18 cellular contexts compared by ENCODE assay signal in the genomic region with DNA sequence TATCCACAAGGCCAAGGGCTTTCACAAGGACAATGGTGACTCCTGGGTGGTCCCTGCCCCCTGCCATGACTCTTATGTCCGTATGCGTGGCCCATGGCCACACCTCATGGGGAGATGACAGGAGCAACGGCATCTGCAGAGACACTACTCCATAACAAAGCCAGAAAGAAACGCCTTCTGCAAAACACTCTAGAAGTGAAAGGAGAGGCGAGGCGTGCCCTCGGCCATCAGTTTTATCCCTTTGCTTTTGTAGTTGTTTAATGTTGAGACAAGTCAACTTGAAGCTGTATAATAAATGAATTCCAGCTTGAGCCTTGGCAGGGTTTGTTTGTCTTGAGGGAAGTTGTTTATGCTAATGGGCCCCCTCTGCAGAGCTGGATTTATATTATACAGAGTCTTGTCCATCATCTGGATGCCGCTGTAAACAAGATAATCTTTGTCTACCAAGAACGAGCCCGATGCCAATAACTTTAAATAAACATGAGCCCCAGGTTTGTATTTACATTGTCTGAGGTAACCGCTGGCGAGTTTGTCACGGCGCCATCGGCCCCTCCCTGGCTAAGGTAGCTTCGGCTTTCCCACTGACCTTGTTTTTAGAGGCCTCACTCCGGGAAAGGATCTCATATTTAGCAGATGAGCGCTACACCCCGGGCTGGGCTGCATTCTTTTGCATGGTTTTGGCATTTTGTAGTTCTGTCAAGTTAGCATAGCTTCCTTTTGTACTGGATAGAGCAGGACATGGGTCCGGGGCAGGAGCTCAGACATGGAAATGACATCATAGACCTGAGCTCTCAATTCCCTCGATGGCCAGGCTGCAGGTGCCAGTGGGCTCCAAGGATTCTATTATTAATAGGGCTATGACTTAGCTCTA.
DNase-seq lines count a peak whose midpoint lies in the region; ATAC-seq, FAIRE-seq and TF ChIP-seq lines count a peak whose summit lies in the region.
"Had no signal": no experiment of that assay in that cellular context is flagged by ENCODE, and none has a peak within 500 bp of the region (broad histone marks: within the 10 kb centered on the region; RNA-seq: fewer than 3 reads in every experiment).

No MANE protein-coding gene starts in this region.

- H3K36me3 Mint-ChIP-seq in activated T-helper 1 cell treated with anti-CD3 and anti-CD28 coated beads, Interleukin-12 subunit alpha, Interleukin-12 subunit beta, Interleukin-2, Interleukin-4 antibody, amounts not matched to agents 30 ng/mL and 10 ng/mL and 1 ng/mL, durations not matched to agents 14 hours and 24 hours and 36 hours (ENCODE audit: low read depth): peaks cover 8% of the 10 kb centered on the region

- H3K4me2 ChIP-seq in neuronal stem cell (ENCODE audit: insufficient read depth, low read length, poor library complexity, severe bottlenecking): no peak overlapping the region

- peak overlapping the region; percentile 41 for H2AFZ ChIP-seq in neuronal stem cell (ENCODE audit: low read length)

- H3K27ac ChIP-seq in neuronal stem cell (replicated peaks; ENCODE audit: low read length): no peak overlapping the region
- no peak overlapping the region for H3K27ac ChIP-seq in left ventricle myocardium inferior (replicated peaks)
- H3K27ac ChIP-seq: ovary, testis had no signal

- H2BK15ac ChIP-seq in neuronal stem cell (ENCODE audit: low read length): no peak overlapping the region

- no peaks in the 10 kb centered on the region for H3K4me1 Mint-ChIP-seq in activated T-helper 1 cell treated with anti-CD3 and anti-CD28 coated beads, Interleukin-12 subunit alpha, Interleukin-12 subunit beta, Interleukin-2, Interleukin-4 antibody, amounts not matched to agents 30 ng/mL and 10 ng/mL and 1 ng/mL, durations not matched to agents 14 hours and 24 hours and 36 hours (ENCODE audit: low read depth)

- H3K36me3 ChIP-seq in neuronal stem cell (replicated peaks in 1 of 2; ENCODE audit: control insufficient read depth in 2 of 2, insufficient read depth in 2 of 2, low read length in 2 of 2) (peaks cover 0 to 1% of the 10 kb centered on the region in 2 donors), left ventricle myocardium inferior (no peaks in the 10 kb centered on the region)
- H3K36me3 ChIP-seq: ovary had no signal

- intact Hi-C loops in left ventricle myocardium inferior (cut with micrococcal nuclease): no loop called here
- intact Hi-C loops in activated T-helper 1 cell treated with anti-CD3 and anti-CD28 coated beads, Interleukin-12 subunit alpha, Interleukin-12 subunit beta, Interleukin-2, Interleukin-4 antibody, amounts not matched to agents 30 ng/mL and 10 ng/mL and 1 ng/mL, durations not matched to agents 14 hours and 24 hours and 36 hours (cut with micrococcal nuclease): no loop called here

- H3K4me3 ChIP-seq in neuronal stem cell (ENCODE audit: low read length in 2 of 2) (no peak overlapping the region), left ventricle myocardium inferior (no peak overlapping the region)
- H3K4me3 ChIP-seq: ovary, testis had no signal

- no peak overlapping the region for H3K27ac Mint-ChIP-seq in activated T-helper 1 cell treated with anti-CD3 and anti-CD28 coated beads, Interleukin-12 subunit alpha, Interleukin-12 subunit beta, Interleukin-2, Interleukin-4 antibody, amounts not matched to agents 30 ng/mL and 10 ng/mL and 1 ng/mL, durations not matched to agents 14 hours and 24 hours and 36 hours
- H3K27ac Mint-ChIP-seq: dendritic cell treated with granulocyte-macrophage colony-stimulating factor and Interleukin-4, amounts not matched to agents 40 ng/mL and 50 ng/mL, for 4 days had no signal

- no peaks in the 10 kb centered on the region for H3K27me3 ChIP-seq in neuronal stem cell (ENCODE audit: control insufficient read depth in 3 of 3, insufficient read depth in 3 of 3, low read depth in 1 of 3, low read length in 3 of 3)
- peaks cover 9% of the 10 kb centered on the region for H3K27me3 ChIP-seq in left ventricle myocardium inferior (ENCODE audit: low read depth)
- H3K27me3 ChIP-seq: ovary, testis had no signal

- H3K14ac ChIP-seq in neuronal stem cell (ENCODE audit: low read length): no peak overlapping the region

- H3K9ac ChIP-seq in neuronal stem cell (ENCODE audit: low read depth, low read length, poor library complexity): no peak overlapping the region

- H3K18ac ChIP-seq in neuronal stem cell (ENCODE audit: low read length): no peak overlapping the region

- H4K91ac ChIP-seq in neuronal stem cell (ENCODE audit: low read depth, low read length, poor library complexity): no peak overlapping the region

- peak; percentile 77 for FAIRE-seq in endometrium (lab: Jason Lieb, UNC)

- H4K8ac ChIP-seq in neuronal stem cell (ENCODE audit: low read depth, low read length): no peak overlapping the region

- H2BK12ac ChIP-seq in neuronal stem cell (ENCODE audit: low read length): no peak overlapping the region

- H3K4me1 ChIP-seq in neuronal stem cell (ENCODE audit: control insufficient read depth in 2 of 2, insufficient read depth in 1 of 2, low read depth in 1 of 2, low read length in 2 of 2): peaks cover 0 to 3% of the 10 kb centered on the region in 2 donors
- no peaks in the 10 kb centered on the region for H3K4me1 ChIP-seq in left ventricle myocardium inferior
- H3K4me1 ChIP-seq: testis had no signal

- H3K4me3 Mint-ChIP-seq in activated T-helper 1 cell treated with anti-CD3 and anti-CD28 coated beads, Interleukin-12 subunit alpha, Interleukin-12 subunit beta, Interleukin-2, Interleukin-4 antibody, amounts not matched to agents 30 ng/mL and 10 ng/mL and 1 ng/mL, durations not matched to agents 14 hours and 24 hours and 36 hours: no peak overlapping the region
- H3K4me3 Mint-ChIP-seq: dendritic cell treated with granulocyte-macrophage colony-stimulating factor and Interleukin-4, amounts not matched to agents 40 ng/mL and 50 ng/mL, for 4 days had no signal

- peaks cover 6% of the 10 kb centered on the region for H3K27me3 Mint-ChIP-seq in activated T-helper 1 cell treated with anti-CD3 and anti-CD28 coated beads, Interleukin-12 subunit alpha, Interleukin-12 subunit beta, Interleukin-2, Interleukin-4 antibody, amounts not matched to agents 30 ng/mL and 10 ng/mL and 1 ng/mL, durations not matched to agents 14 hours and 24 hours and 36 hours (ENCODE audit: insufficient read depth)

- ATAC-seq in GM18858 (IDR thresholded peaks at IDR 0.05; ENCODE audit: unreplicated experiment): no peak
- ATAC-seq: Right ventricle myocardium inferior had no signal

- H3K4ac ChIP-seq in neuronal stem cell (ENCODE audit: low read length): no peak overlapping the region

- WGBS in neuronal stem cell (ENCODE audit: extremely low coverage in 2 of 2, insufficient read length in 2 of 2, insufficient replicate concordance in 1 of 2), 2 donors: no CpG with 5 or more reads among the region's 21 CpGs

- H2AK5ac ChIP-seq in neuronal stem cell (ENCODE audit: low read depth, low read length): peak overlapping the region; percentile 17

- no peak overlapping the region for H2BK5ac ChIP-seq in neuronal stem cell (ENCODE audit: low read length)

- no peaks in the 10 kb centered on the region for H3K79me1 ChIP-seq in neuronal stem cell (ENCODE audit: low read depth, low read length)

- H3K23ac ChIP-seq in neuronal stem cell (ENCODE audit: low read depth, low read length, poor library complexity): no peak overlapping the region

- no peak overlapping the region for H2BK120ac ChIP-seq in neuronal stem cell (ENCODE audit: low read depth, low read length)

- peaks cover 32% of the 10 kb centered on the region for H3K9me3 Mint-ChIP-seq in activated T-helper 1 cell treated with anti-CD3 and anti-CD28 coated beads, Interleukin-12 subunit alpha, Interleukin-12 subunit beta, Interleukin-2, Interleukin-4 antibody, amounts not matched to agents 30 ng/mL and 10 ng/mL and 1 ng/mL, durations not matched to agents 14 hours and 24 hours and 36 hours

- H3K9me3 ChIP-seq in neuronal stem cell (replicated peaks in 1 of 2; ENCODE audit: control insufficient read depth in 2 of 2, insufficient read depth in 1 of 2, low read depth in 1 of 2, low read length in 2 of 2): peaks cover 6 to 17% of the 10 kb centered on the region in 2 donors
- peaks cover 13% of the 10 kb centered on the region for H3K9me3 ChIP-seq in left ventricle myocardium inferior (replicated peaks)
- H3K9me3 ChIP-seq: ovary, testis had no signal

- no peak for TF ChIP-seq CTCF in left ventricle myocardium inferior (IDR thresholded peaks at IDR 0.05; ENCODE audit: borderline replicate concordance)

- peak; percentile 82 for DNase-seq in COR-L47 (lab: John Stamatoyannopoulos, UW)
- peak; percentile 50 to 53 for DNase-seq in NCI-H526 (lab: John Stamatoyannopoulos, UW)
- no peak for DNase-seq in neuronal stem cell (ENCODE audit: low spot score)
- no peak for DNase-seq in left ventricle myocardium inferior
- no peak for DNase-seq in cortex of kidney (lab: John Stamatoyannopoulos, UW)
- DNase-seq in activated T-helper 1 cell treated with anti-CD3 and anti-CD28 coated beads, Interleukin-12 subunit alpha, Interleukin-12 subunit beta, Interleukin-2, Interleukin-4 antibody, amounts not matched to agents 30 ng/mL and 10 ng/mL and 1 ng/mL, durations not matched to agents 14 hours and 24 hours and 36 hours (ENCODE audit: low spot score): no peak
- DNase-seq: activated CD4-positive, alpha-beta T cell treated with anti-CD3 and anti-CD28 coated beads, Interleukin-2, amount 50 U/mL, for 4 hours; anterior cingulate cortex; DMS79 treated with DMSO at 0.1 percent for 48 hours; midbrain; NCI-H524 treated with DMSO at 0.1 percent for 48 hours; ovary; T-helper 9 cell; testis had no signal

Comparison
In these comparisons a context has a peak if more than half of its experiments do, and no peak if none do; other contexts are left out.
1. DNase-seq: peak in COR-L47 (single experiment) and NCI-H526 (2 of 2); none in neuronal stem cell (single experiment), left ventricle myocardium inferior (single experiment), cortex of kidney (single experiment) and activated T-helper 1 cell treated with anti-CD3 and anti-CD28 coated beads, Interleukin-12 subunit alpha, Interleukin-12 subunit beta, Interleukin-2, Interleukin-4 antibody, amounts not matched to agents 30 ng/mL and 10 ng/mL and 1 ng/mL, durations not matched to agents 14 hours and 24 hours and 36 hours (single experiment).